Comparison of ENCODE assay signal across 32 cellular contexts in genomic region chr3:32896143-32896542, GRCh38. TPM values are rescaled to one million over a fixed set of nuclear protein-coding genes. Genes with fewer than 3 reads are reported as not detected.
"Had no signal": no experiment of that assay in that cellular context is flagged by ENCODE, and none has a peak within 500 bp of the region (broad histone marks: within the 10 kb centered on the region; RNA-seq: fewer than 3 reads in every experiment).

No MANE protein-coding gene starts in this region.

- H3K4me3 ChIP-seq: heart left ventricle, lower lobe of right lung, neural progenitor cell, ovary, sigmoid colon, spleen, suprapubic skin, thoracic aorta, tibial artery, upper lobe of right lung had no signal

- H3K36me3 ChIP-seq: heart left ventricle, neutrophil, ovary, sigmoid colon, spleen, suprapubic skin, thoracic aorta, tibial artery had no signal

- H3K9ac ChIP-seq: neural progenitor cell had no signal

- H3K4me2 ChIP-seq: neural progenitor cell had no signal

- H3K4me1 ChIP-seq: heart left ventricle, lower lobe of right lung, sigmoid colon, spleen, suprapubic skin, tibial artery, upper lobe of right lung had no signal

- FAIRE-seq: islet of Langerhans, small intestine, urothelium cell line had no signal

- H3K27me3 ChIP-seq: neural progenitor cell, neutrophil, ovary had no signal

- ATAC-seq: heart left ventricle; left cardiac atrium; left lobe of liver; lower lobe of right lung; natural killer cell; right cardiac atrium; stimulated activated effector memory CD8-positive, alpha-beta T cell treated with anti-CD3 and anti-CD28 coated beads, Interleukin-12 subunit alpha, Interleukin-12 subunit beta, amount 100 ng/mL, for 72 hours; upper lobe of right lung had no signal

- H3K27ac ChIP-seq: heart left ventricle, lower lobe of right lung, neutrophil, ovary, sigmoid colon, spleen, suprapubic skin, thoracic aorta, tibial artery, upper lobe of right lung had no signal

- H3K9me3 ChIP-seq: heart left ventricle, lower lobe of right lung, neutrophil, ovary, sigmoid colon, spleen, suprapubic skin, thoracic aorta, tibial artery, upper lobe of right lung had no signal

- H2AFZ ChIP-seq: neural progenitor cell had no signal

- DNase-seq: heart left ventricle; hypothalamus; immature natural killer cell; left cardiac atrium; lower lobe of right lung; mammary epithelial cell; mesenchymal stem cell; natural killer cell; nephron progenitor cell; occipital lobe; ovary; retina; right cardiac atrium; sigmoid colon; small intestine; spleen; stimulated activated CD4-positive, alpha-beta T cell treated with anti-CD3 and anti-CD28 coated beads, Interleukin-4, amount 100 ng/mL, for 24 hours; stimulated activated naive CD4-positive, alpha-beta T cell; tibial artery; trophoblast cell; upper lobe of right lung had no signal

RNA-seq across cellular contexts. Expression of gene CCR4, which starts 55.3 kb away (rescaled TPM):
- total RNA-seq: kidney epithelial cell, mammary epithelial cell, occipital lobe, progenitor cell of endocrine pancreas, pulmonary artery endothelial cell had no signal
- polyA plus RNA-seq: mammary epithelial cell had no signal
